2 cellular contexts compared by ENCODE assay signal in genomic region chr16:57395026-57395425, GRCh38.
TF ChIP-seq lines count a peak whose summit lies in the region.

No MANE protein-coding gene starts in this region.

TF ChIP-seq in IMR-90, 13 proteins besides CTCF, POLR2A, EP300 and RAD21:
- TF ChIP-seq MAFK (IDR thresholded peaks at IDR 0.05; ENCODE audit: low read depth, low read length): peak; percentile 67
- no peak for TF ChIP-seq SMC3 (IDR thresholded peaks at IDR 0.05; ENCODE audit: low read depth, low read length)

TF ChIP-seq in WTC11, 78 proteins besides CTCF, POLR2A, EP300 and RAD21:
- no peak for TF ChIP-seq RORB (CRISPR knock-in tag; IDR thresholded peaks at IDR 0.05)
- TF ChIP-seq, protein P1, sequence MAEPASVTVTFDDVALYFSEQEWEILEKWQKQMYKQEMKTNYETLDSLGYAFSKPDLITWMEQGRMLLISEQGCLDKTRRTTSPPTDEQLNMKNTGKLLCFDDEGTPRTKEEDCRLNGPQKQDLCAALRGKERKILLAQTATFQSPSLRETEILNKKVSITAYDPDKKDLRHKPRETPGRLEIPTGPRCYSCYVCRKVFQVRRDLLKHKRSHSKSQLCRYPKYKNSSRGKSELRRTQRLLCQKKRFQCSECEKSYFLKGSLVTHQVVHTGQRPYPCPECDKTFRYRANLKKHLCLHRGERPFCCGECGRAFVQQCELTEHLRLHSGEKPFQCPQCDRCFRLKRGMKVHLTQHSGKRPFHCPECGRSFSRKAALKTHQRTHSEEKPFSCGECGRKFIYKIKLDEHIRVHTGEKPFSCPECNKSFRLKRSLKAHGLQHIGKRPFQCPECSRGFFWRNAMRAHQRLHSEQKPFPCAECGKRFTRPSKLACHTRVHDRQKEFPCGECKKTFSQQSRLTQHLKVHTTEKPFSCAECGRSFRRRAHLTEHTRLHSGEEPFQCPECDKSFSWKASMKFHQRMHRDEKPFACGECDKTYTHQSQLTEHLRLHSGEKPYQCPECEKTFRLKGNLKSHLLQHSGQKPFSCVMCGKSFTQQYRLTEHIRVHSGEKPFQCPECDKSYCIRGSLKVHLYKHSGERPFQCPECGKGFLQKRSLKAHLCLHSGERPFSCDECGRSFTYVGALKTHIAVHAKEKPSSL (CRISPR knock-in tag; conservative IDR thresholded peaks at IDR 0.05): no peak
- TF ChIP-seq, protein P2, sequence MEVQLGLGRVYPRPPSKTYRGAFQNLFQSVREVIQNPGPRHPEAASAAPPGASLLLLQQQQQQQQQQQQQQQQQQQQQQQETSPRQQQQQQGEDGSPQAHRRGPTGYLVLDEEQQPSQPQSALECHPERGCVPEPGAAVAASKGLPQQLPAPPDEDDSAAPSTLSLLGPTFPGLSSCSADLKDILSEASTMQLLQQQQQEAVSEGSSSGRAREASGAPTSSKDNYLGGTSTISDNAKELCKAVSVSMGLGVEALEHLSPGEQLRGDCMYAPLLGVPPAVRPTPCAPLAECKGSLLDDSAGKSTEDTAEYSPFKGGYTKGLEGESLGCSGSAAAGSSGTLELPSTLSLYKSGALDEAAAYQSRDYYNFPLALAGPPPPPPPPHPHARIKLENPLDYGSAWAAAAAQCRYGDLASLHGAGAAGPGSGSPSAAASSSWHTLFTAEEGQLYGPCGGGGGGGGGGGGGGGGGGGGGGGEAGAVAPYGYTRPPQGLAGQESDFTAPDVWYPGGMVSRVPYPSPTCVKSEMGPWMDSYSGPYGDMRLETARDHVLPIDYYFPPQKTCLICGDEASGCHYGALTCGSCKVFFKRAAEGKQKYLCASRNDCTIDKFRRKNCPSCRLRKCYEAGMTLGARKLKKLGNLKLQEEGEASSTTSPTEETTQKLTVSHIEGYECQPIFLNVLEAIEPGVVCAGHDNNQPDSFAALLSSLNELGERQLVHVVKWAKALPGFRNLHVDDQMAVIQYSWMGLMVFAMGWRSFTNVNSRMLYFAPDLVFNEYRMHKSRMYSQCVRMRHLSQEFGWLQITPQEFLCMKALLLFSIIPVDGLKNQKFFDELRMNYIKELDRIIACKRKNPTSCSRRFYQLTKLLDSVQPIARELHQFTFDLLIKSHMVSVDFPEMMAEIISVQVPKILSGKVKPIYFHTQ (CRISPR knock-in tag; IDR thresholded peaks at IDR 0.05): no peak
